In genomic region chr1:7960165-7960564, GRCh38 we compare ENCODE assay signal across 8 cellular contexts. TPM values are rescaled to one million over a fixed set of nuclear protein-coding genes. Genes with fewer than 3 reads are reported as not detected.
DNase-seq lines count a peak whose midpoint lies in the region; ATAC-seq, FAIRE-seq and TF ChIP-seq lines count a peak whose summit lies in the region.

No MANE protein-coding gene starts in this region.

- no peak for TF ChIP-seq EP300 in K562 (IDR thresholded peaks at IDR 0.05; ENCODE audit: low read length)

- H3K27me3 Mint-ChIP-seq in CD4-positive, alpha-beta T cell, result no peaks in the 10 kb centered on the region
- no peaks in the 10 kb centered on the region for H3K27me3 Mint-ChIP-seq in natural killer cell (ENCODE audit: low read depth in 2 of 2)

- TF ChIP-seq POLR2A in K562 (conservative IDR thresholded peaks at IDR 0.05) (no peak), thyroid gland (IDR thresholded peaks at IDR 0.05) (no peak)

- WGBS in K562 (ENCODE audit: insufficient coverage, low coverage, missing lambda C conversion rate), result 38% methylated on average over 2 of the region's 2 CpGs
- 86 to 91% methylated on average over 2 of the region's 2 CpGs for WGBS in thyroid gland, 2 donors

- H3K79me2 ChIP-seq in Karpas-422 (ENCODE audit: low read length) (peaks cover 52% of the 10 kb centered on the region), K562 (ENCODE audit: control insufficient read depth, insufficient read depth, low read length) (peaks cover 46% of the 10 kb centered on the region)

- no peaks in the 10 kb centered on the region for H3K9me3 Mint-ChIP-seq in CD4-positive, alpha-beta T cell
- H3K9me3 Mint-ChIP-seq in natural killer cell, result no peaks in the 10 kb centered on the region

- H3K9me3 ChIP-seq in CD4-positive, alpha-beta T cell (ENCODE audit: control insufficient read depth, low read length), result no peaks in the 10 kb centered on the region
- H3K9me3 ChIP-seq in Karpas-422 (ENCODE audit: low read length) (no peaks in the 10 kb centered on the region), K562 (replicated peaks; ENCODE audit: control insufficient read depth, insufficient read depth, low read depth, low read length) (no peaks in the 10 kb centered on the region), thyroid gland (no peaks in the 10 kb centered on the region)

- no peaks in the 10 kb centered on the region for H3K27me3 ChIP-seq in CD4-positive, alpha-beta T cell (ENCODE audit: control insufficient read depth, insufficient read depth, low read length)
- no peaks in the 10 kb centered on the region for H3K27me3 ChIP-seq in Karpas-422 (ENCODE audit: low read length)
- no peaks in the 10 kb centered on the region for H3K27me3 ChIP-seq in K562 (ENCODE audit: control insufficient read depth in 2 of 2, insufficient read depth in 2 of 2, low read length in 2 of 2)
- H3K27me3 ChIP-seq in thyroid gland, result no peaks in the 10 kb centered on the region

- no peak for TF ChIP-seq CTCF in CD4-positive, alpha-beta T cell (IDR thresholded peaks at IDR 0.05)
- TF ChIP-seq CTCF in K562 (IDR thresholded peaks at IDR 0.05 in 2 of 3, conservative IDR thresholded peaks at IDR 0.05 in 1 of 3; ENCODE audit: insufficient read depth in 2 of 3, low read depth in 1 of 3, low read length in 3 of 3), result no peak
- no peak for TF ChIP-seq CTCF in natural killer cell (IDR thresholded peaks at IDR 0.05)
- no peak for TF ChIP-seq CTCF in thyroid gland (IDR thresholded peaks at IDR 0.05)

- H4K20me1 ChIP-seq in Karpas-422 (ENCODE audit: insufficient read depth, low read depth, low read length), result no peaks in the 10 kb centered on the region
- H4K20me1 ChIP-seq in K562 (replicated peaks; ENCODE audit: control insufficient read depth, insufficient read depth, low read length), result no peaks in the 10 kb centered on the region

- H3K4me2 ChIP-seq in Karpas-422 (ENCODE audit: low read depth, low read length, poor library complexity, severe bottlenecking) (peak overlapping the region; percentile 91), K562 (ENCODE audit: insufficient read depth, low read length) (peak overlapping the region; percentile 82)

- no peak for ATAC-seq in CD4-positive, alpha-beta T cell (ENCODE audit: poor library complexity)
- no peak for ATAC-seq in K562
- no peak for ATAC-seq in natural killer cell
- ATAC-seq in GM18858 (IDR thresholded peaks at IDR 0.05; ENCODE audit: unreplicated experiment), result no peak
- no peak for ATAC-seq in HG03196 (IDR thresholded peaks at IDR 0.05; ENCODE audit: unreplicated experiment)
- no peak for ATAC-seq in GM18498 (IDR thresholded peaks at IDR 0.05; ENCODE audit: unreplicated experiment)

- H3K4me3 ChIP-seq in Karpas-422 (ENCODE audit: low read length) (peak overlapping the region; percentile 94), K562 (peak overlapping the region; percentile 72), thyroid gland (replicated peaks in 1 of 3) (no peak overlapping the region)

- BruUV-seq in K562 (replicated peaks; lab: Mats Ljungman, UMichigan), result no TSS peak

- TF ChIP-seq RAD21 in K562 (CRISPR knock-in tag; conservative IDR thresholded peaks at IDR 0.05 in 1 of 2, IDR thresholded peaks at IDR 0.05 in 1 of 2), result no peak

- in situ Hi-C loops in K562 (cut with MboI), result no loop called here

- intact Hi-C loops in CD4-positive, alpha-beta T cell (cut with DNase I, micrococcal nuclease), result loop anchor here (2.0 to 10.0 kb wide), 4 partner anchors 67 to 1178 kb away; partner anchors contain the start of genes ENO1 (in 1 of the 2) and ERRFI1 (in 1 of the 2)
- intact Hi-C loops in K562 (cut with micrococcal nuclease) (no loop called here), natural killer cell (cut with micrococcal nuclease) (loop anchor here (5.0 kb wide), 2 partner anchors 43 to 58 kb away; no protein-coding TSS in a partner anchor), thyroid gland (cut with DNase I) (no loop called here)

- DNase-seq in CD4-positive, alpha-beta T cell, result no peak
- DNase-seq in Karpas-422, result no peak
- no peak for DNase-seq in K562 (ENCODE audit: extremely low read depth in 1 of 4, low spot score in 3 of 4)
- DNase-seq in natural killer cell, result no peak
- no peak for DNase-seq in thyroid gland

- peak overlapping the region; percentile 99 for H3K4me3 Mint-ChIP-seq in CD4-positive, alpha-beta T cell
- peak overlapping the region; percentile 98 for H3K4me3 Mint-ChIP-seq in natural killer cell

- H2AFZ ChIP-seq in Karpas-422 (ENCODE audit: low read length) (no peak overlapping the region), K562 (ENCODE audit: low read depth, low read length) (peak overlapping the region; percentile 11)

- CTCF ChIA-PET in CD4-positive, alpha-beta T cell (lab: Charles Lee), result interaction anchor here (1.0 kb wide), 1 partner anchor 16 kb away, joined by 3 read pairs; no protein-coding TSS in a partner anchor
- CTCF ChIA-PET in K562 (lab: Yijun Ruan, JAX; ENCODE audit: low intra/inter-chr PET ratio), result interaction anchor here (0.5 to 0.7 kb wide), 2 partner anchors 18 to 103 kb away, joined by 3 read pairs; no protein-coding TSS in a partner anchor

- H3K9me2 ChIP-seq in Karpas-422 (replicated peaks; ENCODE audit: insufficient read depth, low read length), result no peaks in the 10 kb centered on the region

- H3K27ac ChIP-seq in CD4-positive, alpha-beta T cell (ENCODE audit: low read depth, low read length), result no peak overlapping the region
- H3K27ac ChIP-seq in Karpas-422 (ENCODE audit: low read length) (no peak overlapping the region), K562 (ENCODE audit: extremely low read depth, low read depth, low read length) (peak overlapping the region; percentile 79; the same call in 1 of the 3 replicates), thyroid gland (no peak overlapping the region)

- H3K9ac ChIP-seq in Karpas-422 (ENCODE audit: low read length), result peak overlapping the region; percentile 95
- H3K9ac ChIP-seq in K562 (ENCODE audit: insufficient read depth in 1 of 2, low read depth in 2 of 2, low read length in 2 of 2), result peak overlapping the region; percentile 26 to 79; a peak in 3 of 4 replicates

- peaks cover 77% of the 10 kb centered on the region for H3K4me1 Mint-ChIP-seq in CD4-positive, alpha-beta T cell (ENCODE audit: low read depth)
- H3K4me1 Mint-ChIP-seq in natural killer cell, result peaks cover 24 to 34% of the 10 kb centered on the region in 2 donors

- POLR2A ChIA-PET in CD4-positive, alpha-beta T cell (lab: Charles Lee), result interaction anchor here (1.5 to 2.4 kb wide), 3 partner anchors 11 to 918 kb away, joined by 5 to 13 read pairs (median 7); partner anchors contain the start of gene ENO1
- POLR2A ChIA-PET in K562 (lab: Yijun Ruan, JAX), result interaction anchor here (1.1 kb wide), 1 partner anchor 10 kb away, joined by 4 read pairs; no protein-coding TSS in a partner anchor

- peak overlapping the region; percentile 98 for H3K27ac Mint-ChIP-seq in CD4-positive, alpha-beta T cell
- peak overlapping the region; percentile 98 for H3K27ac Mint-ChIP-seq in natural killer cell

- peaks cover 41% of the 10 kb centered on the region for H3K36me3 Mint-ChIP-seq in CD4-positive, alpha-beta T cell (ENCODE audit: low read depth)
- H3K36me3 Mint-ChIP-seq in natural killer cell, result no peaks in the 10 kb centered on the region

- H3K36me3 ChIP-seq in Karpas-422 (ENCODE audit: insufficient read depth, low read length) (peaks cover 17% of the 10 kb centered on the region; the same call in 1 of the 2 replicates), K562 (ENCODE audit: control insufficient read depth, insufficient read depth, low read length) (peaks cover 27% of the 10 kb centered on the region), thyroid gland (peaks cover 13 to 15% of the 10 kb centered on the region in 2 donors)

- no peaks in the 10 kb centered on the region for H3K9me1 ChIP-seq in K562 (ENCODE audit: control insufficient read depth, insufficient read depth, low read length)

- FAIRE-seq in K562 (lab: Jason Lieb, UNC), result no peak

- H3K4me1 ChIP-seq in Karpas-422 (ENCODE audit: low read length) (peaks cover 18% of the 10 kb centered on the region), K562 (replicated peaks in 1 of 2; ENCODE audit: control insufficient read depth in 2 of 2, insufficient read depth in 2 of 2, low read length in 2 of 2) (peaks cover 14 to 15% of the 10 kb centered on the region in 2 experiments; a peak in 2 of 5 replicates), thyroid gland (peaks cover 8 to 18% of the 10 kb centered on the region in 2 donors)

RNA-seq across cellular contexts. Expression of gene PARK7, which starts 1.3 kb away (rescaled TPM):
- total RNA-seq in CD4-positive, alpha-beta T cell, result 10 to 100 TPM; 57.7 to 62.4 TPM
- 146 and 207 TPM in 2 replicates for total RNA-seq in Karpas-422 (2014; rRNA removed; shearing (Covaris generic); ENCODE audit: low replicate concordance)
- 81.4 and 87.8 TPM in 2 replicates for total RNA-seq in K562 (2011; cell fraction: chromatin; rRNA removed; ENCODE audit: low replicate concordance)
- total RNA-seq in K562 (2011; cell fraction: nucleolus; rRNA removed), result 72.1 and 72.5 TPM in 2 replicates
- total RNA-seq in K562 (2011; cell fraction: nucleoplasm; rRNA removed), result 120 and 137 TPM in 2 replicates
- total RNA-seq in K562 (2014; rRNA removed) (338 and 413 TPM in 2 replicates), K562 (2014; rRNA removed; fragmentation: Illumina TruSeq; extraction: Trizol) (431 and 459 TPM in 2 replicates), K562 (2015; rRNA removed; fragmentation: Illumina TruSeq; extraction: Trizol) (358 and 374 TPM in 2 replicates), K562 (2021) (481 and 484 TPM in 2 replicates), natural killer cell (100 to 1,000 TPM; 120 to 127 (median 127) TPM), thyroid gland (100 to 1,000 TPM; 222 to 327 (median 257) TPM)
- polyA plus RNA-seq in K562 (2011; rRNA removed) (462 and 543 TPM in 2 replicates), K562 (2014; fragmentation: Illumina TruSeq; extraction: Trizol) (423 and 468 TPM in 2 replicates), K562 (2014; fragmentation: Nextera tagmentation; extraction: Ambion mirVana) (1,000 to 10,000 TPM; 1,113 to 1,298 TPM), K562 (2014; rRNA removed) (648 and 751 TPM in 2 replicates)
- polyA plus RNA-seq in K562 (2011; cell fraction: cytosol; rRNA removed), result 168 and 348 TPM in 2 replicates
- 85.5 and 167 TPM in 2 replicates for polyA plus RNA-seq in K562 (2011; cell fraction: nucleus; rRNA removed)
- 387 and 679 TPM in 2 replicates for polyA plus RNA-seq in K562 (2012)
- polyA minus RNA-seq in K562 (2011; rRNA and poly(A)+ RNA removed), result 322 and 330 TPM in 2 replicates
- 106 and 108 TPM in 2 replicates for polyA minus RNA-seq in K562 (2011; cell fraction: cytosol; rRNA and poly(A)+ RNA removed)
- polyA minus RNA-seq in K562 (2011; cell fraction: nucleus; rRNA and poly(A)+ RNA removed), result 32.7 and 66.8 TPM in 2 replicates

RNA-seq across cellular contexts. Expression of gene TNFRSF9, which starts 19.5 kb away (rescaled TPM):
- under 1 TPM; 0.52 to 0.84 TPM for total RNA-seq in CD4-positive, alpha-beta T cell
- total RNA-seq in Karpas-422 (2014; rRNA removed; shearing (Covaris generic); ENCODE audit: low replicate concordance), result not detected in 2 replicates
- total RNA-seq in K562 (2011; cell fraction: chromatin; rRNA removed; ENCODE audit: low replicate concordance), result 0.21 and 0.62 TPM in 2 replicates
- total RNA-seq in K562 (2011; cell fraction: nucleolus; rRNA removed), result 0.13 and 0.33 TPM in 2 replicates
- 0.22 and 0.23 TPM in 2 replicates for total RNA-seq in K562 (2011; cell fraction: nucleoplasm; rRNA removed)
- not detected in 2 replicates for total RNA-seq in K562 (2014; rRNA removed)
- 0.07 and 0.13 TPM in 2 replicates for total RNA-seq in K562 (2014; rRNA removed; fragmentation: Illumina TruSeq; extraction: Trizol)
- 0.07 and 0.08 TPM in 2 replicates for total RNA-seq in K562 (2015; rRNA removed; fragmentation: Illumina TruSeq; extraction: Trizol)
- 0.09 and 0.16 TPM in 2 replicates for total RNA-seq in K562 (2021)
- polyA plus RNA-seq in K562 (2011; rRNA removed), result 0.26 and 0.29 TPM in 2 replicates
- 0.12 and 0.16 TPM in 2 replicates for polyA plus RNA-seq in K562 (2011; cell fraction: cytosol; rRNA removed)
- 0.10 and 0.31 TPM in 2 replicates for polyA plus RNA-seq in K562 (2011; cell fraction: nucleus; rRNA removed)
- polyA plus RNA-seq in K562 (2012), result 0.29 and 0.87 TPM in 2 replicates
- polyA plus RNA-seq in K562 (2014; fragmentation: Illumina TruSeq; extraction: Trizol), result 0.04 and 0.11 TPM in 2 replicates
- under 1 TPM; 0.08 to 0.15 TPM for polyA plus RNA-seq in K562 (2014; fragmentation: Nextera tagmentation; extraction: Ambion mirVana)
- 0.08 TPM in 2 replicates for polyA plus RNA-seq in K562 (2014; rRNA removed)
- 0.53 and 0.63 TPM in 2 replicates for polyA minus RNA-seq in K562 (2011; rRNA and poly(A)+ RNA removed)
- 1.4 TPM in 1 of 2 replicates, not detected in the other for polyA minus RNA-seq in K562 (2011; cell fraction: cytosol; rRNA and poly(A)+ RNA removed)
- 0.13 and 0.33 TPM in 2 replicates for polyA minus RNA-seq in K562 (2011; cell fraction: nucleus; rRNA and poly(A)+ RNA removed)
- 1 to 10 TPM; 2.6 to 6.4 (median 4.2) TPM for total RNA-seq in natural killer cell
- total RNA-seq in thyroid gland, result under 1 TPM in 1 of 4 donors, not detected in 3; 0.10 TPM

Comparison
In these comparisons a context has a peak if more than half of its experiments do, and no peak if none do; other contexts are left out.
1. H3K4me3 ChIP-seq: peak in Karpas-422 (single experiment) and K562 (single experiment); none in thyroid gland (0 of 3).
2. intact Hi-C loops: an anchor here in CD4-positive, alpha-beta T cell (2.0 to 10.0 kb wide) and natural killer cell (5.0 kb wide); none called in K562 and thyroid gland.